Comparison of ENCODE assay signal across 18 cellular contexts in genomic region chrX:14886252-14886651, GRCh38. TPM values are rescaled to one million over a fixed set of nuclear protein-coding genes. Genes with fewer than 3 reads are reported as not detected.
DNase-seq lines count a peak whose midpoint lies in the region; ATAC-seq, FAIRE-seq and TF ChIP-seq lines count a peak whose summit lies in the region.
"Had no signal": no experiment of that assay in that cellular context is flagged by ENCODE, and none has a peak within 500 bp of the region (broad histone marks: within the 10 kb centered on the region; RNA-seq: fewer than 3 reads in every experiment).

No MANE protein-coding gene starts in this region.

- no peak for TF ChIP-seq EP300 in A549 (IDR thresholded peaks at IDR 0.05)

- H3K9me3 ChIP-seq in A549 = no peaks in the 10 kb centered on the region
- no peaks in the 10 kb centered on the region for H3K9me3 ChIP-seq in neutrophil
- H3K9me3 ChIP-seq: HAP-1 had no signal

- peaks cover 27% of the 10 kb centered on the region for H3K4me1 Mint-ChIP-seq in activated T-cell treated with anti-CD3 and anti-CD28 coated beads, Interleukin-2, amount 50 U/mL, for 72 hours (ENCODE audit: low read depth)
- H3K4me1 Mint-ChIP-seq in dendritic cell treated with granulocyte-macrophage colony-stimulating factor and Interleukin-4, amounts not matched to agents 40 ng/mL and 50 ng/mL, for 4 days (ENCODE audit: low read depth) = peaks cover 21% of the 10 kb centered on the region

- H3K36me3 ChIP-seq in neutrophil = no peaks in the 10 kb centered on the region
- H3K36me3 ChIP-seq: BLaER1 treated with 17β-estradiol and CSF1 and Interleukin-3, amounts not matched to agents 10 nM and 100 nM; HAP-1 had no signal

- POLR2A ChIA-PET in A549 (lab: Yijun Ruan, JAX) = interaction anchor here (0.8 kb wide), 1 partner anchor 13 kb away, joined by 4 read pairs; the partner anchor contains the start of gene FANCB

- H3K4me3 ChIP-seq in A549 = no peak overlapping the region
- no peak overlapping the region for H3K4me3 ChIP-seq in neutrophil (ENCODE audit: low read depth in 1 of 2, low read length in 1 of 2)
- H3K4me3 ChIP-seq: BLaER1 treated with 17β-estradiol and CSF1 and Interleukin-3, amounts not matched to agents 10 nM and 100 nM; GM12878; GM23248; HAP-1 had no signal

- no peak overlapping the region for H3K4me2 ChIP-seq in A549
- H3K4me2 ChIP-seq: BLaER1 treated with 17β-estradiol and CSF1 and Interleukin-3, amounts not matched to agents 10 nM and 100 nM had no signal

- no peak for ATAC-seq in activated T-cell treated with anti-CD3 and anti-CD28 coated beads, Interleukin-2, amount 50 U/mL, for 72 hours (replicated peaks in 1 of 2)
- ATAC-seq in A549 (no peak), HG02642 (IDR thresholded peaks at IDR 0.05; ENCODE audit: poor library complexity, unreplicated experiment) (no peak)
- ATAC-seq: CD8-positive, alpha-beta T cell; GM12878 had no signal

- TF ChIP-seq POLR2A in A549 (IDR thresholded peaks at IDR 0.05; ENCODE audit: low read length) = no peak

- peaks cover 2 to 3% of the 10 kb centered on the region in 2 donors for H3K9me3 Mint-ChIP-seq in activated T-cell treated with anti-CD3 and anti-CD28 coated beads, Interleukin-2, amount 50 U/mL, for 72 hours
- H3K9me3 Mint-ChIP-seq in dendritic cell treated with granulocyte-macrophage colony-stimulating factor and Interleukin-4, amounts not matched to agents 40 ng/mL and 50 ng/mL, for 4 days = no peaks in the 10 kb centered on the region
- H3K9me3 Mint-ChIP-seq: CD8-positive, alpha-beta T cell had no signal

- H3K27me3 Mint-ChIP-seq in activated T-cell treated with anti-CD3 and anti-CD28 coated beads, Interleukin-2, amount 50 U/mL, for 72 hours (ENCODE audit: low read depth) = no peaks in the 10 kb centered on the region
- no peaks in the 10 kb centered on the region for H3K27me3 Mint-ChIP-seq in dendritic cell treated with granulocyte-macrophage colony-stimulating factor and Interleukin-4, amounts not matched to agents 40 ng/mL and 50 ng/mL, for 4 days
- H3K27me3 Mint-ChIP-seq: B cell had no signal

- peak overlapping the region; percentile 2 for H3K27ac Mint-ChIP-seq in activated T-cell treated with anti-CD3 and anti-CD28 coated beads, Interleukin-2, amount 50 U/mL, for 72 hours
- H3K27ac Mint-ChIP-seq in dendritic cell treated with granulocyte-macrophage colony-stimulating factor and Interleukin-4, amounts not matched to agents 40 ng/mL and 50 ng/mL, for 4 days = peak overlapping the region; percentile 66
- H3K27ac Mint-ChIP-seq: B cell; CD8-positive, alpha-beta T cell had no signal

- no peak for DNase-seq in activated T-cell treated with anti-CD3 and anti-CD28 coated beads, Interleukin-2, amount 50 U/mL, for 72 hours
- DNase-seq in activated T-cell treated with anti-CD3 and anti-CD28 coated beads, Interleukin-2, amount 50 U/mL, for 1 hour = no peak
- DNase-seq in A549 (ENCODE audit: low read depth in 1 of 2, low spot score in 1 of 2) = no peak
- no peak for DNase-seq in T-helper 1 cell
- no peak for DNase-seq in NCI-H1436 (lab: John Stamatoyannopoulos, UW)
- DNase-seq: 8988T; Calu3; CD8-positive, alpha-beta T cell; DND-41; EL; GM23248 had no signal

- 83% methylated on average over 3 of the region's 3 CpGs for WGBS in A549 (ENCODE audit: missing lambda C conversion rate)

- TF ChIP-seq CTCF in A549 (IDR thresholded peaks at IDR 0.05) (no peak), neutrophil (IDR thresholded peaks at IDR 0.05) (no peak)

- H3K4me1 ChIP-seq in A549 (no peaks in the 10 kb centered on the region), neutrophil (ENCODE audit: control insufficient read depth in 1 of 2, insufficient read depth in 1 of 2, low read depth in 1 of 2, low read length in 1 of 2) (no peaks in the 10 kb centered on the region)
- H3K4me1 ChIP-seq: BLaER1 treated with 17β-estradiol and CSF1 and Interleukin-3, amounts not matched to agents 10 nM and 100 nM; HAP-1 had no signal

- CTCF ChIA-PET in A549 (lab: Yijun Ruan, JAX) = no interaction called here

- intact Hi-C loops in dendritic cell treated with granulocyte-macrophage colony-stimulating factor and Interleukin-4, amounts not matched to agents 40 ng/mL and 50 ng/mL, for 4 days (cut with micrococcal nuclease) = no loop called here

- H3K27ac ChIP-seq in A549 (no peak overlapping the region), neutrophil (peak overlapping the region; percentile 29)
- H3K27ac ChIP-seq: BLaER1 treated with 17β-estradiol and CSF1 and Interleukin-3, amounts not matched to agents 10 nM and 100 nM; GM23248 had no signal

- no peak for TF ChIP-seq RAD21 in A549 (conservative IDR thresholded peaks at IDR 0.05 in 1 of 2, IDR thresholded peaks at IDR 0.05 in 1 of 2)

- H3K4me3 Mint-ChIP-seq in activated T-cell treated with anti-CD3 and anti-CD28 coated beads, Interleukin-2, amount 50 U/mL, for 72 hours = no peak overlapping the region
- H3K4me3 Mint-ChIP-seq in dendritic cell treated with granulocyte-macrophage colony-stimulating factor and Interleukin-4, amounts not matched to agents 40 ng/mL and 50 ng/mL, for 4 days = no peak overlapping the region
- H3K4me3 Mint-ChIP-seq: B cell; CD8-positive, alpha-beta T cell had no signal

- no peaks in the 10 kb centered on the region for H3K27me3 ChIP-seq in neutrophil

- peaks cover 2 to 9% of the 10 kb centered on the region in 2 donors for H3K36me3 Mint-ChIP-seq in activated T-cell treated with anti-CD3 and anti-CD28 coated beads, Interleukin-2, amount 50 U/mL, for 72 hours (ENCODE audit: insufficient read depth in 2 of 2)
- peaks cover 8% of the 10 kb centered on the region for H3K36me3 Mint-ChIP-seq in dendritic cell treated with granulocyte-macrophage colony-stimulating factor and Interleukin-4, amounts not matched to agents 40 ng/mL and 50 ng/mL, for 4 days (ENCODE audit: low read depth)

- peak; percentile 13 for FAIRE-seq in A549 (lab: Jason Lieb, UNC)
- FAIRE-seq: GM12878 had no signal

TF ChIP-seq in A549, 52 proteins besides CTCF, POLR2A, EP300 and RAD21:
- TF ChIP-seq RARB (CRISPR knock-in tag; IDR thresholded peaks at IDR 0.05) = no peak
- TF ChIP-seq HOXB13 (CRISPR knock-in tag; IDR thresholded peaks at IDR 0.05; ENCODE audit: low read depth) = no peak
- TF ChIP-seq CHD2 (IDR thresholded peaks at IDR 0.05; ENCODE audit: low read length, partially characterized antibody) = no peak
- TF ChIP-seq ZC3H11A (IDR thresholded peaks at IDR 0.05) = no peak
- no peak for TF ChIP-seq FOSB (CRISPR knock-in tag; IDR thresholded peaks at IDR 0.05)
- TF ChIP-seq KDM1A (IDR thresholded peaks at IDR 0.05; ENCODE audit: low read depth) = no peak
- TF ChIP-seq MAFK (IDR thresholded peaks at IDR 0.05; ENCODE audit: partially characterized antibody) = no peak
- TF ChIP-seq CHD4 (IDR thresholded peaks at IDR 0.05; ENCODE audit: borderline replicate concordance) = no peak
- TF ChIP-seq PBX3 (IDR thresholded peaks at IDR 0.05) = no peak
- TF ChIP-seq JUN (IDR thresholded peaks at IDR 0.05) = no peak
- TF ChIP-seq GATA3 (IDR thresholded peaks at IDR 0.05; ENCODE audit: borderline replicate concordance) = no peak
- no peak for TF ChIP-seq ESRRA (IDR thresholded peaks at IDR 0.05; ENCODE audit: borderline replicate concordance, low read length)
- no peak for TF ChIP-seq TP53 (CRISPR knock-in tag; IDR thresholded peaks at IDR 0.05)
- no peak for TF ChIP-seq RFX5 (IDR thresholded peaks at IDR 0.05)
- TF ChIP-seq POLR2AphosphoS2 (conservative IDR thresholded peaks at IDR 0.05; ENCODE audit: low read length) = no peak

RNA-seq across cellular contexts. Expression of gene MOSPD2, which starts 13.0 kb away (rescaled TPM):
- total RNA-seq in activated T-cell treated with anti-CD3 and anti-CD28 coated beads, Interleukin-2, amount 50 U/mL, for 72 hours = 10 to 100 TPM; 17.2 to 22.6 TPM
- polyA plus RNA-seq in A549 (2011; rRNA removed) = 24.3 and 28.4 TPM in 2 replicates
- polyA plus RNA-seq in A549 (2012; cell fraction: cytosol; rRNA removed) = 4.0 and 4.1 TPM in 2 replicates
- 1.6 and 3.1 TPM in 2 replicates for polyA plus RNA-seq in A549 (2012; cell fraction: nucleus; rRNA removed)
- polyA plus RNA-seq in A549 (2017; fragmentation: RNase III; extraction: RNeasy Plus Mini Kit Qiagen cat#74134 plus additional on column Dnase treatment) = 8.4 to 10.0 TPM (median 9.2 TPM) in 3 replicates
- polyA minus RNA-seq in A549 (2011; rRNA and poly(A)+ RNA removed) = 12.7 and 18.0 TPM in 2 replicates

RNA-seq across cellular contexts. Expression of gene FANCB, which starts 13.4 kb away (rescaled TPM):
- total RNA-seq in activated T-cell treated with anti-CD3 and anti-CD28 coated beads, Interleukin-2, amount 50 U/mL, for 72 hours = 10 to 100 TPM; 15.9 to 16.0 TPM
- polyA plus RNA-seq in A549 (2011; rRNA removed) (7.7 and 7.8 TPM in 2 replicates), A549 (2017; fragmentation: RNase III; extraction: RNeasy Plus Mini Kit Qiagen cat#74134 plus additional on column Dnase treatment) (4.3 to 5.3 TPM (median 5.0 TPM) in 3 replicates)
- polyA plus RNA-seq in A549 (2012; cell fraction: cytosol; rRNA removed) = 1.6 and 2.0 TPM in 2 replicates
- polyA plus RNA-seq in A549 (2012; cell fraction: nucleus; rRNA removed) = 1.1 and 1.5 TPM in 2 replicates
- polyA minus RNA-seq in A549 (2011; rRNA and poly(A)+ RNA removed) = 4.5 and 5.6 TPM in 2 replicates
